In genomic region chr3:170802164-170803151, GRCh38 we compare ENCODE assay signal across 1 cellular context.
A peak's percentile ranks its signal among the peaks of the same experiment; 100 is the strongest.
TF ChIP-seq lines count a peak whose summit lies in the region.

No MANE protein-coding gene starts in this region.

TF ChIP-seq in K562, 482 proteins besides CTCF, POLR2A, EP300 and RAD21 (continued from another document and continues in another):
- TF ChIP-seq ZNF592 (IDR thresholded peaks at IDR 0.05) (0 out of 2 replicates have a peak, but pooled peaks have one; percentile 47), ZKSCAN1 (IDR thresholded peaks at IDR 0.05; ENCODE audit: low read depth, low read length) (no peak), MTA1 (IDR thresholded peaks at IDR 0.05; ENCODE audit: borderline replicate concordance) (0 out of 2 replicates have a peak, but pooled peaks have one; percentile 17), ZNF175 (CRISPR knock-in tag; IDR thresholded peaks at IDR 0.05; ENCODE audit: low read depth) (0 out of 2 replicates have a peak, but pooled peaks have one; percentile 41), PRMT5 (CRISPR knock-in tag; IDR thresholded peaks at IDR 0.05) (no peak), THRA (IDR thresholded peaks at IDR 0.05) (no peak), ZNF239 (CRISPR knock-in tag; IDR thresholded peaks at IDR 0.05) (no peak), ZNF197 (CRISPR knock-in tag; IDR thresholded peaks at IDR 0.05; ENCODE audit: low read depth) (peak; percentile 21; the same call in 1 of the 2 replicates), ATF3 (IDR thresholded peaks at IDR 0.05) (0 out of 2 replicates have a peak, but pooled peaks have one; percentile 33), ATF3 (CRISPR knock-in tag; conservative IDR thresholded peaks at IDR 0.05) (no peak), DPF2 (IDR thresholded peaks at IDR 0.05) (peak; percentile 70), MAFG (tag; conservative IDR thresholded peaks at IDR 0.05) (peak; percentile 35; the same call in 1 of the 2 replicates), NCOA2 (IDR thresholded peaks at IDR 0.05; ENCODE audit: partially characterized antibody in 2 of 2) (no peak), SMAD4 (CRISPR knock-in tag; conservative IDR thresholded peaks at IDR 0.05) (peak; percentile 33; the same call in 1 of the 2 replicates), MITF (IDR thresholded peaks at IDR 0.05) (peak; percentile 45; the same call in 1 of the 2 replicates), REST (CRISPR knock-in tag; IDR thresholded peaks at IDR 0.05; ENCODE audit: low read depth) (no peak), TEAD1 (CRISPR knock-in tag; IDR thresholded peaks at IDR 0.05) (0 out of 4 replicates have a peak, but pooled peaks of 1 of the 2 experiments have one; percentile 11), ZNF780A (CRISPR knock-in tag; IDR thresholded peaks at IDR 0.05) (no peak), NFATC3 (IDR thresholded peaks at IDR 0.05) (no peak), ZNF431 (CRISPR knock-in tag; IDR thresholded peaks at IDR 0.05) (no peak), SRSF1 (IDR thresholded peaks at IDR 0.05; ENCODE audit: low read depth, low read length) (no peak), RFX5 (IDR thresholded peaks at IDR 0.05; ENCODE audit: low read depth, low read length) (no peak), ERF (CRISPR knock-in tag; IDR thresholded peaks at IDR 0.05) (0 out of 2 replicates have a peak, but pooled peaks have one; percentile 31), SAP30 (IDR thresholded peaks at IDR 0.05; ENCODE audit: borderline replicate concordance, insufficient read depth, low read depth, low read length, poor library complexity, severe bottlenecking) (no peak), VEZF1 (CRISPR knock-in tag; IDR thresholded peaks at IDR 0.05) (0 out of 2 replicates have a peak, but pooled peaks have one; percentile 15), HLTF (IDR thresholded peaks at IDR 0.05) (no peak), SOX6 (IDR thresholded peaks at IDR 0.05) (peak; percentile 77), HDAC1 (IDR thresholded peaks at IDR 0.05) (no peak), HMBOX1 (IDR thresholded peaks at IDR 0.05) (peak; percentile 48; the same call in 1 of the 2 replicates), ZHX1 (conservative IDR thresholded peaks at IDR 0.05; ENCODE audit: low read length) (no peak), RBM17 (IDR thresholded peaks at IDR 0.05; ENCODE audit: borderline replicate concordance, low read depth, low read length) (no peak), NCOA6 (IDR thresholded peaks at IDR 0.05) (no peak), SMARCE1 (IDR thresholded peaks at IDR 0.05) (peak; percentile 41; the same call in 1 of the 2 replicates), RCOR1 (IDR thresholded peaks at IDR 0.05; ENCODE audit: borderline replicate concordance in 1 of 2, low read depth in 2 of 2, low read length in 2 of 2) (peak in 1 of 2 experiments; percentile 44; a peak in 1 of 4 replicates), SP1 (CRISPR knock-in tag; IDR thresholded peaks at IDR 0.05) (no peak), CXXC5 (CRISPR knock-in tag; IDR thresholded peaks at IDR 0.05) (0 out of 2 replicates have a peak, but pooled peaks have one; percentile 11), GABPB2 (CRISPR knock-in tag; conservative IDR thresholded peaks at IDR 0.05) (no peak), GATAD2B (IDR thresholded peaks at IDR 0.05; ENCODE audit: borderline replicate concordance) (no peak), STAG1 (CRISPR knock-in tag; IDR thresholded peaks at IDR 0.05; ENCODE audit: borderline replicate concordance) (no peak), TEAD4 (IDR thresholded peaks at IDR 0.05; ENCODE audit: low read length) (peak; percentile 45; the same call in 1 of the 2 replicates), TEAD4 (CRISPR knock-in tag; IDR thresholded peaks at IDR 0.05; ENCODE audit: borderline replicate concordance) (no peak), FOSL1 (tag; conservative IDR thresholded peaks at IDR 0.05) (peak; percentile 90), NFE2 (IDR thresholded peaks at IDR 0.05; ENCODE audit: low read depth) (0 out of 2 replicates have a peak, but pooled peaks have one; percentile 46), ZBTB5 (IDR thresholded peaks at IDR 0.05) (no peak), EGR1 (conservative IDR thresholded peaks at IDR 0.05) (peak; percentile 85), FOXK2 (conservative IDR thresholded peaks at IDR 0.05 in 1 of 2, IDR thresholded peaks at IDR 0.05 in 1 of 2; ENCODE audit: low read depth in 2 of 2) (0 out of 4 replicates have a peak, but pooled peaks of 1 of the 2 experiments have one; percentile 12), ZNF583 (CRISPR knock-in tag; IDR thresholded peaks at IDR 0.05) (0 out of 2 replicates have a peak, but pooled peaks have one; percentile 40)
